8 cellular contexts compared by ENCODE assay signal in the genomic region with DNA sequence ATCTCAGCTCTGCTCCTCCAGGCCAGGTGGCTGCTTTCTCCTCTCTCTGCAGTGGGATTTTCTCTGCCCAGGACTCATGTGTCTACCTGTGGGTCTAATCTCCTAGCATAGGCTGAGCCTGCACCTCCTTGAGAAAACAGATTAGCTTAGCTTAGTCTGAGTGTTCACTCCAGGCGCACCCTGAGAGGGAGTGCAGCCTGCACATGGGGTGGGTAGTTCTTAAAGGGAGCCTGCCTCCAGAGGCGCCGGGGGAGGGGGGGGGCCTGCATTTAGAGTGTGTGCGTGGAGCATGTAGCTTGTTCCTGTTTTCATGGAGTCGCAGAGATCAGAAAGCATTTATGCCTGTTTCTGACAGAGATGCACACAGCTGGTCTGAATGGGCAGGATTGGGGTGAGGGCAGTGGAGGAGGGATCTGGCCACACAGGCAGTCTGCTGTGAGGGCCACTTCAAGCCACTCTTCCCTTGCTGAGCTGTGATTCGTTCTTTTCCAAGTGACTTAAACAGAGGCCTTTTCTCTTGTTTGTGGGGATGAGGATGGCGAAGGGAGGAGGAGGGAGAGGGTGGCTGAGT. TPM values are rescaled to one million over a fixed set of nuclear protein-coding genes. Genes with fewer than 3 reads are reported as not detected.
DNase-seq lines count a peak whose midpoint lies in the region; ATAC-seq and TF ChIP-seq lines count a peak whose summit lies in the region.

No MANE protein-coding gene starts in this region.

- H3K36me3 ChIP-seq in tibial artery = no peaks in the 10 kb centered on the region

- H3K27ac ChIP-seq in tibial artery = peak overlapping the region; percentile 67 to 71

- DNase-seq in activated naive CD4-positive, alpha-beta T cell treated with anti-CD3 and anti-CD28 coated beads, Interleukin-2, amount 10 ng/mL, durations not matched to agents 7 days and 5 days = no peak
- no peak for DNase-seq in activated naive CD4-positive, alpha-beta T cell treated with anti-CD3 and anti-CD28 coated beads for 36 hours
- DNase-seq in T-helper 17 cell (no peak), left kidney (ENCODE audit: low read depth, low spot score) (peak; percentile 44), tibial artery (no peak), germinal center (ENCODE audit: low spot score) (no peak)

- no peak for TF ChIP-seq CTCF in tibial artery (IDR thresholded peaks at IDR 0.05)

- CTCF ChIA-PET in activated naive CD4-positive, alpha-beta T cell treated with anti-CD3 and anti-CD28 coated beads, Interleukin-2, amount 10 ng/mL, durations not matched to agents 7 days and 5 days (lab: Charles Lee) = interaction anchor here (0.8 to 4.4 kb wide), 2 partner anchors 11 to 25 kb away, joined by 3 to 40 read pairs; no protein-coding TSS in a partner anchor
- CTCF ChIA-PET in activated naive CD4-positive, alpha-beta T cell treated with anti-CD3 and anti-CD28 coated beads for 36 hours (lab: Charles Lee) = interaction anchor here (0.6 to 3.5 kb wide), 2 partner anchors 55 to 144 kb away, joined by 3 to 15 read pairs; no protein-coding TSS in a partner anchor

- no peak for ATAC-seq in T-helper 17 cell
- ATAC-seq in HG03175 (IDR thresholded peaks at IDR 0.05; ENCODE audit: unreplicated experiment) = no peak
- no peak for ATAC-seq in HG03159 (IDR thresholded peaks at IDR 0.05; ENCODE audit: unreplicated experiment)

- no peak overlapping the region for H3K4me3 Mint-ChIP-seq in activated naive CD4-positive, alpha-beta T cell treated with anti-CD3 and anti-CD28 coated beads, Interleukin-2, amount 10 ng/mL, durations not matched to agents 7 days and 5 days
- no peak overlapping the region for H3K4me3 Mint-ChIP-seq in activated naive CD4-positive, alpha-beta T cell treated with anti-CD3 and anti-CD28 coated beads for 36 hours
- H3K4me3 Mint-ChIP-seq in T-helper 17 cell = no peak overlapping the region

- peak overlapping the region; percentile 58 for H3K27ac Mint-ChIP-seq in activated naive CD4-positive, alpha-beta T cell treated with anti-CD3 and anti-CD28 coated beads, Interleukin-2, amount 10 ng/mL, durations not matched to agents 7 days and 5 days
- H3K27ac Mint-ChIP-seq in activated naive CD4-positive, alpha-beta T cell treated with anti-CD3 and anti-CD28 coated beads for 36 hours = no peak overlapping the region
- H3K27ac Mint-ChIP-seq in T-helper 17 cell = peak overlapping the region; percentile 27

- no peaks in the 10 kb centered on the region for H3K27me3 Mint-ChIP-seq in activated naive CD4-positive, alpha-beta T cell treated with anti-CD3 and anti-CD28 coated beads, Interleukin-2, amount 10 ng/mL, durations not matched to agents 7 days and 5 days
- H3K27me3 Mint-ChIP-seq in activated naive CD4-positive, alpha-beta T cell treated with anti-CD3 and anti-CD28 coated beads for 36 hours (ENCODE audit: low read depth) = no peaks in the 10 kb centered on the region
- H3K27me3 Mint-ChIP-seq in T-helper 17 cell = no peaks in the 10 kb centered on the region

- intact Hi-C loops in activated naive CD4-positive, alpha-beta T cell treated with anti-CD3 and anti-CD28 coated beads for 36 hours (cut with micrococcal nuclease) = loop anchor here (5.0 kb wide), 1 partner anchor 160 kb away; no protein-coding TSS in a partner anchor
- intact Hi-C loops in tibial artery (cut with DNase I; ENCODE audit: low total_unique reads) = no loop called here

- peaks cover 63% of the 10 kb centered on the region for H3K4me1 Mint-ChIP-seq in activated naive CD4-positive, alpha-beta T cell treated with anti-CD3 and anti-CD28 coated beads, Interleukin-2, amount 10 ng/mL, durations not matched to agents 7 days and 5 days
- peaks cover 82% of the 10 kb centered on the region for H3K4me1 Mint-ChIP-seq in activated naive CD4-positive, alpha-beta T cell treated with anti-CD3 and anti-CD28 coated beads for 36 hours (ENCODE audit: low read depth)
- H3K4me1 Mint-ChIP-seq in T-helper 17 cell = peaks cover 41% of the 10 kb centered on the region

- H3K9me3 Mint-ChIP-seq in activated naive CD4-positive, alpha-beta T cell treated with anti-CD3 and anti-CD28 coated beads, Interleukin-2, amount 10 ng/mL, durations not matched to agents 7 days and 5 days = no peaks in the 10 kb centered on the region
- H3K9me3 Mint-ChIP-seq in activated naive CD4-positive, alpha-beta T cell treated with anti-CD3 and anti-CD28 coated beads for 36 hours = no peaks in the 10 kb centered on the region

- no peak overlapping the region for H3K4me3 ChIP-seq in tibial artery

- H3K27me3 ChIP-seq in tibial artery = no peaks in the 10 kb centered on the region

- H3K36me3 Mint-ChIP-seq in activated naive CD4-positive, alpha-beta T cell treated with anti-CD3 and anti-CD28 coated beads, Interleukin-2, amount 10 ng/mL, durations not matched to agents 7 days and 5 days = peaks cover 14% of the 10 kb centered on the region
- H3K36me3 Mint-ChIP-seq in activated naive CD4-positive, alpha-beta T cell treated with anti-CD3 and anti-CD28 coated beads for 36 hours (ENCODE audit: low read depth) = peaks cover 40% of the 10 kb centered on the region
- H3K36me3 Mint-ChIP-seq in T-helper 17 cell (ENCODE audit: low read depth) = peaks cover 2% of the 10 kb centered on the region

- no peaks in the 10 kb centered on the region for H3K9me3 ChIP-seq in T-helper 17 cell (ENCODE audit: control insufficient read depth, low read length, poor library complexity, severe bottlenecking)
- H3K9me3 ChIP-seq in tibial artery = no peaks in the 10 kb centered on the region

- H3K4me1 ChIP-seq in tibial artery = peaks cover 0 to 37% (median 23%) of the 10 kb centered on the region in 4 donors

RNA-seq across cellular contexts. Expression of gene GALNT2, which starts 45.2 kb away (rescaled TPM):
- 10 to 100 TPM; 59.8 to 62.4 TPM for total RNA-seq in activated naive CD4-positive, alpha-beta T cell treated with anti-CD3 and anti-CD28 coated beads for 36 hours
- total RNA-seq in T-helper 17 cell = 10 to 100 TPM; 16.6 to 19.8 TPM
